ENCODE assay signal across 8 cellular contexts in genomic region chr14:92759300-92759678, GRCh38. TPM values are rescaled to one million over a fixed set of nuclear protein-coding genes. Genes with fewer than 3 reads are reported as not detected.
DNase-seq lines count a peak whose midpoint lies in the region; ATAC-seq and TF ChIP-seq lines count a peak whose summit lies in the region.

No MANE protein-coding gene starts in this region.

- H3K9ac ChIP-seq in PC-3 (ENCODE audit: low read length): no peak overlapping the region
- no peak overlapping the region for H3K9ac ChIP-seq in smooth muscle cell (ENCODE audit: low read depth)

- DNase-seq in Daoy (ENCODE audit: low read depth) (peak; percentile 79), PC-3 (peak; percentile 38), fibroblast of the aortic adventitia (ENCODE audit: low read depth) (peak; percentile 25), smooth muscle cell (lab: John Stamatoyannopoulos, UW; ENCODE audit: unreplicated experiment) (no peak)
- no peak for DNase-seq in stimulated activated CD8-positive, alpha-beta memory T cell treated with anti-CD3 and anti-CD28 coated beads, Interleukin-4, amount 100 ng/mL, for 48 hours

- BruUV-seq in PC-3 (replicated peaks; lab: Mats Ljungman, UMichigan): no TSS peak

- POLR2A ChIA-PET in PC-3 (lab: Charles Lee; ENCODE audit: unreplicated experiment): interaction anchor here (0.6 kb wide), 1 partner anchor 1322 kb away, joined by 3 read pairs; no protein-coding TSS in a partner anchor

- WGBS in smooth muscle cell (ENCODE audit: low lambda C conversion rate): 77% methylated on average over 4 of the region's 4 CpGs

- intact Hi-C loops in PC-3 (cut with micrococcal nuclease): no loop called here

- H3K4me3 ChIP-seq in PC-3 (ENCODE audit: low read length) (no peak overlapping the region), fibroblast of the aortic adventitia (ENCODE audit: low read depth, low read length) (no peak overlapping the region), smooth muscle cell (no peak overlapping the region)

- peak; percentile 42 for ATAC-seq in HG03432 (IDR thresholded peaks at IDR 0.05; ENCODE audit: unreplicated experiment)
- ATAC-seq in PC-3: peak; percentile 48; the same call in 1 of the 2 replicates
- ATAC-seq in HG02798 (IDR thresholded peaks at IDR 0.05; ENCODE audit: poor library complexity, unreplicated experiment): no peak
- ATAC-seq in HG02571 (IDR thresholded peaks at IDR 0.05; ENCODE audit: unreplicated experiment): no peak

- no peak overlapping the region for H3K27ac ChIP-seq in PC-3 (ENCODE audit: low read length)
- no peak overlapping the region for H3K27ac ChIP-seq in smooth muscle cell (ENCODE audit: low read depth)

- TF ChIP-seq CTCF in PC-3 (conservative IDR thresholded peaks at IDR 0.05; ENCODE audit: low read depth, low read length): no peak
- TF ChIP-seq CTCF in fibroblast of the aortic adventitia (IDR thresholded peaks at IDR 0.05; ENCODE audit: insufficient read depth, low read length): no peak
- TF ChIP-seq CTCF in smooth muscle cell (IDR thresholded peaks at IDR 0.05; ENCODE audit: borderline replicate concordance, insufficient read depth, poor library complexity, severe bottlenecking): no peak

- H3K9me3 ChIP-seq in PC-3 (ENCODE audit: low read length) (no peaks in the 10 kb centered on the region), smooth muscle cell (replicated peaks; ENCODE audit: low read depth) (no peaks in the 10 kb centered on the region)

- H3K79me2 ChIP-seq in PC-3 (ENCODE audit: low read length) (no peaks in the 10 kb centered on the region), smooth muscle cell (ENCODE audit: low read depth) (no peaks in the 10 kb centered on the region)

- H3K36me3 ChIP-seq in PC-3 (ENCODE audit: low read depth, low read length) (no peaks in the 10 kb centered on the region), smooth muscle cell (ENCODE audit: low read depth) (no peaks in the 10 kb centered on the region)

- CTCF ChIA-PET in PC-3 (lab: Charles Lee): no interaction called here

- H3K27me3 ChIP-seq in PC-3 (ENCODE audit: low read length) (no peaks in the 10 kb centered on the region), smooth muscle cell (ENCODE audit: low read depth) (no peaks in the 10 kb centered on the region)

- H4K20me1 ChIP-seq in PC-3 (ENCODE audit: low read length) (no peaks in the 10 kb centered on the region), smooth muscle cell (ENCODE audit: low read depth) (no peaks in the 10 kb centered on the region)

- H2AFZ ChIP-seq in PC-3 (ENCODE audit: low read length) (no peak overlapping the region), smooth muscle cell (ENCODE audit: low read depth) (no peak overlapping the region)

- no peaks in the 10 kb centered on the region for H3F3A ChIP-seq in PC-3 (ENCODE audit: low read length, unreplicated experiment)
- H3F3A ChIP-seq in smooth muscle cell (ENCODE audit: low read depth): no peaks in the 10 kb centered on the region

- no peak overlapping the region for H3K4me2 ChIP-seq in PC-3 (ENCODE audit: low read length)
- H3K4me2 ChIP-seq in smooth muscle cell: no peak overlapping the region

- H3K9me2 ChIP-seq in PC-3 (replicated peaks; ENCODE audit: low read length): no peaks in the 10 kb centered on the region

- no peaks in the 10 kb centered on the region for H3K4me1 ChIP-seq in PC-3 (ENCODE audit: insufficient read depth, low read length)
- no peaks in the 10 kb centered on the region for H3K4me1 ChIP-seq in smooth muscle cell (ENCODE audit: low read depth)

RNA-seq across cellular contexts. Expression of gene LGMN, which starts 10.9 kb away (rescaled TPM):
- total RNA-seq in Daoy (2014; rRNA removed; shearing (Covaris generic)): 66.5 and 92.5 TPM in 2 replicates
- total RNA-seq in PC-3 (2014; rRNA removed): 44.5 and 46.8 TPM in 2 replicates
- 28.6 and 44.0 TPM in 2 replicates for total RNA-seq in fibroblast of the aortic adventitia (ENCODE audit: low replicate concordance)
- total RNA-seq in smooth muscle cell: 110 and 124 TPM in 2 replicates
- polyA plus RNA-seq in smooth muscle cell: 111 and 133 TPM in 2 replicates

RNA-seq across cellular contexts. Expression of gene GOLGA5, which starts 34.8 kb away (rescaled TPM):
- total RNA-seq in Daoy (2014; rRNA removed; shearing (Covaris generic)): 35.5 and 42.6 TPM in 2 replicates
- total RNA-seq in PC-3 (2014; rRNA removed): 21.4 and 23.5 TPM in 2 replicates
- total RNA-seq in fibroblast of the aortic adventitia (ENCODE audit: low replicate concordance): 35.4 and 70.3 TPM in 2 replicates
- 70.3 and 76.7 TPM in 2 replicates for total RNA-seq in smooth muscle cell
- 50.6 and 67.0 TPM in 2 replicates for polyA plus RNA-seq in smooth muscle cell

Comparison
In these comparisons a context has a peak if more than half of its experiments do, and no peak if none do; other contexts are left out.
1. DNase-seq: peak in Daoy (single experiment), PC-3 (single experiment) and fibroblast of the aortic adventitia (single experiment); none in stimulated activated CD8-positive, alpha-beta memory T cell treated with anti-CD3 and anti-CD28 coated beads, Interleukin-4, amount 100 ng/mL, for 48 hours (single experiment) and smooth muscle cell (single experiment).
2. ATAC-seq: peak in HG03432 (single experiment) and PC-3 (single experiment); none in HG02798 (single experiment) and HG02571 (single experiment).